In the genomic region with DNA sequence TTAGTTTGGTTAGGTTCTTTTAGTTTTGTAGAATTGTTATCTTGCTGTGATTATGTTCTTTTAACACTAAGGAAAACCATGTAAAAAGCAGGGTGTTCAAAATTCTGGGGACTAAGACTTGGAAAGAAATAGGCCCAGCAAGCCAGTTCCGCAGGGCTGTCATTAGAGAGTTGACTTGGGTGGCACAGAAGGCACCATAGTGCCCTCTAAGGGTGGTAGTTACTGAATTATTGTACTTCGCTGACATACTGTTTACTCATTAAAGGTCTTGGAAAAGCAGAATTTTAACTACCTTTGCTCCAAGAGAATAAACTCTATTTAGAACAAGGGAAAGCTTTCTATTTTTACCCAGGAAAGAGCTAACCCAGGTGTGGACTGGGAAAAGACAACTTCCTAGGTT, we compare ENCODE assay signal across 8 cellular contexts.
DNase-seq lines count a peak whose midpoint lies in the region; ATAC-seq and TF ChIP-seq lines count a peak whose summit lies in the region.

No MANE protein-coding gene starts in this region.

- no peak overlapping the region for H3K4me3 Mint-ChIP-seq in WTC11

- no peak for TF ChIP-seq CTCF in WTC11 (IDR thresholded peaks at IDR 0.05)
- peak; percentile 56 for TF ChIP-seq CTCF in upper lobe of right lung (IDR thresholded peaks at IDR 0.05)

- no peaks in the 10 kb centered on the region for H3K36me3 Mint-ChIP-seq in WTC11

- no peak overlapping the region for H3K4me3 ChIP-seq in upper lobe of right lung

- no peaks in the 10 kb centered on the region for H3K9me3 ChIP-seq in upper lobe of right lung

- H3K9me3 Mint-ChIP-seq in WTC11 = no peaks in the 10 kb centered on the region

- H3K27me3 Mint-ChIP-seq in WTC11 (ENCODE audit: low read depth) = no peaks in the 10 kb centered on the region

- no peak overlapping the region for H3K27ac ChIP-seq in upper lobe of right lung

- POLR2A ChIA-PET in WTC11 (lab: Charles Lee) = no interaction called here

- DNase-seq in NCI-H146 (lab: John Stamatoyannopoulos, UW) (peak; percentile 5), NCI-H146 treated with DMSO at 0.1 percent for 48 hours (lab: John Stamatoyannopoulos, UW; ENCODE audit: unreplicated experiment) (no peak), WTC11 (ENCODE audit: low spot score) (no peak), iPS-NIHi7 (ENCODE audit: extremely low spot score) (peak; percentile 16), upper lobe of right lung (no peak), SK-N-DZ (ENCODE audit: low spot score) (no peak)
- no peak for DNase-seq in activated CD4-positive, alpha-beta T cell treated with anti-CD3 and anti-CD28 coated beads, Interleukin-2, amount 50 U/mL, for 48 hours

- H3K4me1 ChIP-seq in upper lobe of right lung = no peaks in the 10 kb centered on the region

- H3K4me1 Mint-ChIP-seq in WTC11 = no peaks in the 10 kb centered on the region

- H3K27ac Mint-ChIP-seq in WTC11 = no peak overlapping the region

- intact Hi-C loops in upper lobe of right lung (cut with DNase I) = no loop called here

- H3K36me3 ChIP-seq in upper lobe of right lung = no peaks in the 10 kb centered on the region

- ATAC-seq in HG02798 (IDR thresholded peaks at IDR 0.05; ENCODE audit: poor library complexity, unreplicated experiment) = peak; percentile 62
- peak; percentile 71 for ATAC-seq in WTC11
- peak; percentile 93 for ATAC-seq in upper lobe of right lung

- H3K27me3 ChIP-seq in upper lobe of right lung = no peaks in the 10 kb centered on the region

- CTCF ChIA-PET in WTC11 (lab: Charles Lee) = interaction anchor here (0.9 kb wide), 1 partner anchor 232 kb away, joined by 4 read pairs; no protein-coding TSS in a partner anchor

TF ChIP-seq in WTC11, 78 proteins besides CTCF, POLR2A, EP300 and RAD21:
- TF ChIP-seq, protein P1, sequence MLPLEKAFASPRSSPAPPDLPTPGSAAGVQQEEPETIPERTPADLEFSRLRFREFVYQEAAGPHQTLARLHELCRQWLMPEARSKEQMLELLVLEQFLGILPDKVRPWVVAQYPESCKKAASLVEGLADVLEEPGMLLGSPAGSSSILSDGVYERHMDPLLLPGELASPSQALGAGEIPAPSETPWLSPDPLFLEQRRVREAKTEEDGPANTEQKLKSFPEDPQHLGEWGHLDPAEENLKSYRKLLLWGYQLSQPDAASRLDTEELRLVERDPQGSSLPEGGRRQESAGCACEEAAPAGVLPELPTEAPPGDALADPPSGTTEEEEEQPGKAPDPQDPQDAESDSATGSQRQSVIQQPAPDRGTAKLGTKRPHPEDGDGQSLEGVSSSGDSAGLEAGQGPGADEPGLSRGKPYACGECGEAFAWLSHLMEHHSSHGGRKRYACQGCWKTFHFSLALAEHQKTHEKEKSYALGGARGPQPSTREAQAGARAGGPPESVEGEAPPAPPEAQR (CRISPR knock-in tag; IDR thresholded peaks at IDR 0.05) = no peak
- no peak for TF ChIP-seq SP1 (CRISPR knock-in tag; conservative IDR thresholded peaks at IDR 0.05)
- TF ChIP-seq, protein P2, sequence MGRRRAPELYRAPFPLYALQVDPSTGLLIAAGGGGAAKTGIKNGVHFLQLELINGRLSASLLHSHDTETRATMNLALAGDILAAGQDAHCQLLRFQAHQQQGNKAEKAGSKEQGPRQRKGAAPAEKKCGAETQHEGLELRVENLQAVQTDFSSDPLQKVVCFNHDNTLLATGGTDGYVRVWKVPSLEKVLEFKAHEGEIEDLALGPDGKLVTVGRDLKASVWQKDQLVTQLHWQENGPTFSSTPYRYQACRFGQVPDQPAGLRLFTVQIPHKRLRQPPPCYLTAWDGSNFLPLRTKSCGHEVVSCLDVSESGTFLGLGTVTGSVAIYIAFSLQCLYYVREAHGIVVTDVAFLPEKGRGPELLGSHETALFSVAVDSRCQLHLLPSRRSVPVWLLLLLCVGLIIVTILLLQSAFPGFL (CRISPR knock-in tag; IDR thresholded peaks at IDR 0.05; ENCODE audit: borderline replicate concordance) = no peak
- no peak for TF ChIP-seq SOX15 (CRISPR knock-in tag; IDR thresholded peaks at IDR 0.05)
- TF ChIP-seq NFATC4 (CRISPR knock-in tag; IDR thresholded peaks at IDR 0.05) = no peak
- TF ChIP-seq NFE2L1 (CRISPR knock-in tag; IDR thresholded peaks at IDR 0.05) = no peak
- TF ChIP-seq, protein P3, sequence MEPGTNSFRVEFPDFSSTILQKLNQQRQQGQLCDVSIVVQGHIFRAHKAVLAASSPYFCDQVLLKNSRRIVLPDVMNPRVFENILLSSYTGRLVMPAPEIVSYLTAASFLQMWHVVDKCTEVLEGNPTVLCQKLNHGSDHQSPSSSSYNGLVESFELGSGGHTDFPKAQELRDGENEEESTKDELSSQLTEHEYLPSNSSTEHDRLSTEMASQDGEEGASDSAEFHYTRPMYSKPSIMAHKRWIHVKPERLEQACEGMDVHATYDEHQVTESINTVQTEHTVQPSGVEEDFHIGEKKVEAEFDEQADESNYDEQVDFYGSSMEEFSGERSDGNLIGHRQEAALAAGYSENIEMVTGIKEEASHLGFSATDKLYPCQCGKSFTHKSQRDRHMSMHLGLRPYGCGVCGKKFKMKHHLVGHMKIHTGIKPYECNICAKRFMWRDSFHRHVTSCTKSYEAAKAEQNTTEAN (CRISPR knock-in tag; IDR thresholded peaks at IDR 0.05) = no peak
- TF ChIP-seq OVOL2 (CRISPR knock-in tag; IDR thresholded peaks at IDR 0.05; ENCODE audit: borderline replicate concordance) = no peak
- TF ChIP-seq NR3C1 (CRISPR knock-in tag; conservative IDR thresholded peaks at IDR 0.05; ENCODE audit: low read depth) = no peak

Comparison
In these comparisons a context has a peak if more than half of its experiments do, and no peak if none do; other contexts are left out.
1. DNase-seq: peak in NCI-H146 (single experiment) and iPS-NIHi7 (single experiment); none in NCI-H146 treated with DMSO at 0.1 percent for 48 hours (single experiment), WTC11 (single experiment), upper lobe of right lung (single experiment), SK-N-DZ (single experiment) and activated CD4-positive, alpha-beta T cell treated with anti-CD3 and anti-CD28 coated beads, Interleukin-2, amount 50 U/mL, for 48 hours (0 of 2).
2. Peak in every context shown above with its lines, with median percentiles within 50 percentile points of each other: ATAC-seq.